8 cellular contexts compared by ENCODE assay signal in the genomic region with DNA sequence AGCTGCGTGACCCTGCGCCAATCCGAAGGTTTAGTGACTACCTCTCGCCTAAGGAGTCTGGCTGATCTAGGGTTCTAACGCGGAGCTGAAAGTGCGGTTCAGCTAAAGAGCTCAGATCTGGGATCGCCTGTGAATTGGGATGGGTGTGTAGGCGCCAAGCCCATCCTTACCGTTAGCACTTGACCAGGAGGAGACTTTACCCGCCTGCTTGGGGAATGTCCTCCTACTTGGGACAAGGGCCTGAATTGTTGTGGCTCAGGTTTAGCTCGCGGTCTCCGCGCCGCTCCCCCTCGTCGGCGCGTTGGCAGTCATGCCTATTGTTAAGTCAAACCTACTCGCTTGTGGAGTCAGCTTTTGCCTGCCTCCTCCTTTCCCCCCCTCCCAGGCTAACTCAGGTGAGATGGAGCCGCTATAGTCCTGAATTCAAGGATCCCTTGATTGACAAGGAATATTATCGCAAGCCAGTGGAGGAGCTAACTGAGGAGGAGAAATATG. TPM values are rescaled to one million over a fixed set of nuclear protein-coding genes. Genes with fewer than 3 reads are reported as not detected.
DNase-seq lines count a peak whose midpoint lies in the region; ATAC-seq, FAIRE-seq and TF ChIP-seq lines count a peak whose summit lies in the region.

No MANE protein-coding gene starts in this region.

- peak overlapping the region; percentile 95 for H2AFZ ChIP-seq in ACC112 (ENCODE audit: low read length, unreplicated experiment)

- no peaks in the 10 kb centered on the region for H3K27me3 ChIP-seq in ACC112 (ENCODE audit: insufficient read depth, low read length)
- no peaks in the 10 kb centered on the region for H3K27me3 ChIP-seq in gastroesophageal sphincter

- 5 to 20% methylated on average over 1 to 4 of the region's 23 CpGs for WGBS in gastroesophageal sphincter (ENCODE audit: low coverage in 1 of 2), 2 donors

- H3K9me3 ChIP-seq in gastroesophageal sphincter: no peaks in the 10 kb centered on the region

- H3K4me3 ChIP-seq in ACC112 (ENCODE audit: low read depth, low read length) (peak overlapping the region; percentile 94), gastroesophageal sphincter (peak overlapping the region; percentile 70 to 99), skeletal muscle cell (ENCODE audit: low read depth, low read length) (peak overlapping the region; percentile 68)

- no peak for TF ChIP-seq CTCF in WTC11 (IDR thresholded peaks at IDR 0.05)
- TF ChIP-seq CTCF in gastroesophageal sphincter (IDR thresholded peaks at IDR 0.05): no peak

- no peaks in the 10 kb centered on the region for H3K9me3 Mint-ChIP-seq in WTC11

- H3K4me3 Mint-ChIP-seq in WTC11: peak overlapping the region; percentile 98

- peaks cover 17% of the 10 kb centered on the region for H3K4me1 ChIP-seq in ACC112 (ENCODE audit: control insufficient read depth, insufficient read depth, low read length, unreplicated experiment)
- peaks cover 8 to 49% (median 24%) of the 10 kb centered on the region in 3 donors for H3K4me1 ChIP-seq in gastroesophageal sphincter

- peak overlapping the region; percentile 94 for H3K27ac ChIP-seq in ACC112 (ENCODE audit: low read depth, low read length)
- H3K27ac ChIP-seq in gastroesophageal sphincter: peak overlapping the region; percentile 77 to 95 (median 90)

- peaks cover 26% of the 10 kb centered on the region for H3K4me1 Mint-ChIP-seq in WTC11

- peaks cover 9% of the 10 kb centered on the region; the same call in 1 of the 2 replicates for H3K36me3 ChIP-seq in ACC112 (ENCODE audit: insufficient read depth, low read length)
- peaks cover 0 to 43% of the 10 kb centered on the region in 2 donors for H3K36me3 ChIP-seq in gastroesophageal sphincter

- TF ChIP-seq EP300 in gastroesophageal sphincter (IDR thresholded peaks at IDR 0.05): no peak

- peak overlapping the region; percentile 100 for H3K27ac Mint-ChIP-seq in WTC11

- CTCF ChIA-PET in WTC11 (lab: Charles Lee): interaction anchor here (0.7 to 4.8 kb wide), 17 partner anchors 9 to 502 kb away, joined by 3 to 96 read pairs (median 4); a partner anchor contains a TSS

- no peak for DNase-seq in WTC11 (ENCODE audit: low spot score)
- DNase-seq in skeletal muscle cell (ENCODE audit: low read depth): no peak
- DNase-seq in frontal cortex (ENCODE audit: low spot score in 2 of 2): no peak

- ATAC-seq in GM21390 (IDR thresholded peaks at IDR 0.05; ENCODE audit: unreplicated experiment) (peak; percentile 4), WTC11 (peak; percentile 21), gastroesophageal sphincter (peak; percentile 37), HG03342 (IDR thresholded peaks at IDR 0.05; ENCODE audit: unreplicated experiment) (no peak), GM21619 (IDR thresholded peaks at IDR 0.05; ENCODE audit: unreplicated experiment) (no peak)

- peaks cover 40% of the 10 kb centered on the region for H3K36me3 Mint-ChIP-seq in WTC11

- no peaks in the 10 kb centered on the region for H3K27me3 Mint-ChIP-seq in WTC11 (ENCODE audit: low read depth)

- no peak for TF ChIP-seq POLR2A in gastroesophageal sphincter (IDR thresholded peaks at IDR 0.05)

- FAIRE-seq in frontal cortex (lab: Jason Lieb, UNC): no peak

- H3K79me2 ChIP-seq in ACC112 (ENCODE audit: control insufficient read depth, insufficient read depth, low read length, unreplicated experiment): peaks cover 56% of the 10 kb centered on the region

- POLR2A ChIA-PET in WTC11 (lab: Charles Lee): interaction anchor here (1.0 to 2.6 kb wide), 6 partner anchors 9 to 220 kb away, joined by 3 to 17 read pairs (median 6); a partner anchor contains a TSS

TF ChIP-seq in WTC11, 78 proteins besides CTCF, POLR2A, EP300 and RAD21:
- 0 out of 2 replicates have a peak, but pooled peaks have one; percentile 20 for TF ChIP-seq CREM (CRISPR knock-in tag; IDR thresholded peaks at IDR 0.05)
- TF ChIP-seq TCF7 (CRISPR knock-in tag; IDR thresholded peaks at IDR 0.05; ENCODE audit: low read depth): no peak
- TF ChIP-seq NFE2L1 (CRISPR knock-in tag; IDR thresholded peaks at IDR 0.05): 0 out of 2 replicates have a peak, but pooled peaks have one; percentile 66
- TF ChIP-seq, protein P1, sequence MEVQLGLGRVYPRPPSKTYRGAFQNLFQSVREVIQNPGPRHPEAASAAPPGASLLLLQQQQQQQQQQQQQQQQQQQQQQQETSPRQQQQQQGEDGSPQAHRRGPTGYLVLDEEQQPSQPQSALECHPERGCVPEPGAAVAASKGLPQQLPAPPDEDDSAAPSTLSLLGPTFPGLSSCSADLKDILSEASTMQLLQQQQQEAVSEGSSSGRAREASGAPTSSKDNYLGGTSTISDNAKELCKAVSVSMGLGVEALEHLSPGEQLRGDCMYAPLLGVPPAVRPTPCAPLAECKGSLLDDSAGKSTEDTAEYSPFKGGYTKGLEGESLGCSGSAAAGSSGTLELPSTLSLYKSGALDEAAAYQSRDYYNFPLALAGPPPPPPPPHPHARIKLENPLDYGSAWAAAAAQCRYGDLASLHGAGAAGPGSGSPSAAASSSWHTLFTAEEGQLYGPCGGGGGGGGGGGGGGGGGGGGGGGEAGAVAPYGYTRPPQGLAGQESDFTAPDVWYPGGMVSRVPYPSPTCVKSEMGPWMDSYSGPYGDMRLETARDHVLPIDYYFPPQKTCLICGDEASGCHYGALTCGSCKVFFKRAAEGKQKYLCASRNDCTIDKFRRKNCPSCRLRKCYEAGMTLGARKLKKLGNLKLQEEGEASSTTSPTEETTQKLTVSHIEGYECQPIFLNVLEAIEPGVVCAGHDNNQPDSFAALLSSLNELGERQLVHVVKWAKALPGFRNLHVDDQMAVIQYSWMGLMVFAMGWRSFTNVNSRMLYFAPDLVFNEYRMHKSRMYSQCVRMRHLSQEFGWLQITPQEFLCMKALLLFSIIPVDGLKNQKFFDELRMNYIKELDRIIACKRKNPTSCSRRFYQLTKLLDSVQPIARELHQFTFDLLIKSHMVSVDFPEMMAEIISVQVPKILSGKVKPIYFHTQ (CRISPR knock-in tag; IDR thresholded peaks at IDR 0.05): no peak

RNA-seq across cellular contexts. Expression of a gene that starts 0.5 kb away (rescaled TPM):
- 85.8 to 94.7 TPM (median 87.5 TPM) in 3 replicates for total RNA-seq in WTC11 (2021)
- 10 to 100 TPM; 35.0 to 46.4 (median 38.3) TPM for total RNA-seq in gastroesophageal sphincter
- total RNA-seq in frontal cortex: 37.1 TPM

RNA-seq across cellular contexts. Expression of a gene that starts 0.8 kb away (rescaled TPM):
- total RNA-seq in WTC11 (2021): 54.5 to 66.9 TPM (median 62.7 TPM) in 3 replicates
- 10 to 100 TPM; 19.5 to 27.8 (median 24.5) TPM for total RNA-seq in gastroesophageal sphincter
- total RNA-seq in frontal cortex: 15.1 TPM

RNA-seq across cellular contexts. Expression of a gene that starts 8.9 kb away (rescaled TPM):
- 21.6 to 29.2 TPM (median 28.5 TPM) in 3 replicates for total RNA-seq in WTC11 (2021)
- 10 to 100 TPM; 28.5 to 50.7 (median 44.4) TPM for total RNA-seq in gastroesophageal sphincter
- total RNA-seq in frontal cortex: 8.2 TPM

RNA-seq across cellular contexts. Expression of a gene that starts 27.1 kb away (rescaled TPM):
- total RNA-seq in WTC11 (2021): 22.6 to 27.7 TPM (median 23.0 TPM) in 3 replicates
- 10 to 100 TPM in 3 of 4 donors, 1 to 10 TPM in 1; 7.3 to 14.5 (median 13.4) TPM for total RNA-seq in gastroesophageal sphincter
- total RNA-seq in frontal cortex: 6.9 TPM

RNA-seq across cellular contexts. Expression of a gene that starts 56.7 kb away (rescaled TPM):
- total RNA-seq in WTC11 (2021) (89.7 to 109 TPM (median 95.1 TPM) in 3 replicates), gastroesophageal sphincter (10 to 100 TPM; 19.6 to 62.3 (median 22.3) TPM), frontal cortex (28.1 TPM)

Comparison
In these comparisons a context has a peak if more than half of its experiments do, and no peak if none do; other contexts are left out.
1. ATAC-seq: peak in GM21390 (single experiment), WTC11 (single experiment) and gastroesophageal sphincter (single experiment); none in HG03342 (single experiment) and GM21619 (single experiment).
2. Peak in every context shown above with its lines, with median percentiles within 50 percentile points of each other: H3K4me3 ChIP-seq.